Comparison of ENCODE assay signal across 8 cellular contexts in the genomic region with DNA sequence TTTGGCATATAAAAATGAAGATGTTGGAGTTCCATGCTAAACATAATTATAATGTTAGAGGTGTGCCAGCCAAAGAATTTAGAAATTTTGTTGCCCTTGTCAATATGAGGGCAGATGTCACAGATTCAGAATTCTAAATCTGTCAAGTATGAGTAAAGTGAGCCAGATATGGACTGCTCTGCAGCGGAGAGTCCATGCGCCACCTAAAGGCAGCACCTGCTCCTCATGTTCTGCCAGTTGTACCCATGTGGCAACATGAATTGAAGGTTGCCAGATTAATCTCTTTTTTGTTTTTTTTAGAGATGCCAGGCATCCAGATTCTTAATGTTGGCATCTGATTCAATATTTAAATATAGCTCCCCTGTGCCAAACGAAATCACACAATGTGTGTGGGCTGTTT.
A peak's percentile ranks its signal among the peaks of the same experiment; 100 is the strongest.
DNase-seq lines count a peak whose midpoint lies in the region; ATAC-seq and TF ChIP-seq lines count a peak whose summit lies in the region.

No MANE protein-coding gene starts in this region.

- no peak overlapping the region for H3K4me2 ChIP-seq in DOHH2 (ENCODE audit: low read length)

- H3K27me3 ChIP-seq in DOHH2 (ENCODE audit: control insufficient read depth, low read length): no peaks in the 10 kb centered on the region
- H3K27me3 ChIP-seq in liver (ENCODE audit: control insufficient read depth in 4 of 4, insufficient read depth in 4 of 4, low read length in 3 of 4): peaks cover 0 to 2% (median 0%) of the 10 kb centered on the region in 4 donors
- no peaks in the 10 kb centered on the region for H3K27me3 ChIP-seq in right atrium auricular region

- WGBS in liver: 41% methylated on average over 3 of the region's 3 CpGs

- no peaks in the 10 kb centered on the region for H3K4me1 ChIP-seq in DOHH2 (ENCODE audit: control insufficient read depth, low read length)
- H3K4me1 ChIP-seq in liver (ENCODE audit: control insufficient read depth in 4 of 4, insufficient read depth in 4 of 4, low read length in 3 of 4): no peaks in the 10 kb centered on the region
- H3K4me1 ChIP-seq in right atrium auricular region: no peaks in the 10 kb centered on the region

- TF ChIP-seq CTCF in DOHH2 (IDR thresholded peaks at IDR 0.05; ENCODE audit: low read depth, low read length, poor library complexity, severe bottlenecking) (peak; percentile 27), LNCAP (IDR thresholded peaks at IDR 0.05) (peak; percentile 59), liver (IDR thresholded peaks at IDR 0.05; ENCODE audit: low read depth, low read length, missing input control) (peak; percentile 23), right atrium auricular region (IDR thresholded peaks at IDR 0.05) (peak in 1 of 2 donors; percentile 45)

- H4K20me1 ChIP-seq in DOHH2 (ENCODE audit: control insufficient read depth, insufficient read depth, low read depth, low read length): no peaks in the 10 kb centered on the region

- H3F3A ChIP-seq in DOHH2 (ENCODE audit: control insufficient read depth, insufficient read depth): no peaks in the 10 kb centered on the region

- no peak for ATAC-seq in HG03378 (IDR thresholded peaks at IDR 0.05; ENCODE audit: unreplicated experiment)

- no peaks in the 10 kb centered on the region for H3K36me3 ChIP-seq in DOHH2 (ENCODE audit: control insufficient read depth, low read length)
- H3K36me3 ChIP-seq in liver (ENCODE audit: control insufficient read depth in 4 of 4, insufficient read depth in 3 of 4, low read depth in 1 of 4, low read length in 3 of 4): no peaks in the 10 kb centered on the region
- H3K36me3 ChIP-seq in right atrium auricular region: no peaks in the 10 kb centered on the region

- H3K9ac ChIP-seq in liver (ENCODE audit: low read depth in 1 of 2, low read length in 2 of 2): no peak overlapping the region

- H3K79me2 ChIP-seq in DOHH2 (ENCODE audit: control insufficient read depth, low read length): no peaks in the 10 kb centered on the region

- no peak overlapping the region for H3K4me3 ChIP-seq in DOHH2 (ENCODE audit: low read length)
- H3K4me3 ChIP-seq in liver (ENCODE audit: low read depth in 1 of 3, low read length in 3 of 3): no peak overlapping the region
- H3K4me3 ChIP-seq in right atrium auricular region: no peak overlapping the region

- no peaks in the 10 kb centered on the region for H3K9me3 ChIP-seq in DOHH2 (ENCODE audit: control insufficient read depth, insufficient read depth, low read length)
- H3K9me3 ChIP-seq in liver (ENCODE audit: control insufficient read depth in 4 of 4, low read length in 3 of 4): no peaks in the 10 kb centered on the region
- no peaks in the 10 kb centered on the region for H3K9me3 ChIP-seq in right atrium auricular region

- peak; percentile 16 to 37 for TF ChIP-seq RAD21 in liver (IDR thresholded peaks at IDR 0.05)

- no peaks in the 10 kb centered on the region for H3K9me2 ChIP-seq in DOHH2 (replicated peaks; ENCODE audit: control insufficient read depth, low read length)

- no peak overlapping the region for H3K27ac ChIP-seq in DOHH2 (ENCODE audit: low read depth, low read length)
- no peak overlapping the region for H3K27ac ChIP-seq in liver (ENCODE audit: low read depth in 1 of 2, low read length in 2 of 2)
- H3K27ac ChIP-seq in right atrium auricular region: no peak overlapping the region

- DNase-seq in RPMI8226 (peak; percentile 15), EL (no peak), right atrium auricular region (ENCODE audit: low spot score) (no peak), foreskin melanocyte (no peak)

TF ChIP-seq in liver, 16 proteins besides CTCF, POLR2A, EP300 and RAD21:
- TF ChIP-seq, protein P1, sequence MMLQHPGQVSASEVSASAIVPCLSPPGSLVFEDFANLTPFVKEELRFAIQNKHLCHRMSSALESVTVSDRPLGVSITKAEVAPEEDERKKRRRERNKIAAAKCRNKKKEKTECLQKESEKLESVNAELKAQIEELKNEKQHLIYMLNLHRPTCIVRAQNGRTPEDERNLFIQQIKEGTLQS (IDR thresholded peaks at IDR 0.05): no peak
- no peak for TF ChIP-seq SP1 (IDR thresholded peaks at IDR 0.05)
- TF ChIP-seq GABPA (IDR thresholded peaks at IDR 0.05 in 1 of 2, conservative IDR thresholded peaks at IDR 0.05 in 1 of 2): no peak
- TF ChIP-seq, protein P2, sequence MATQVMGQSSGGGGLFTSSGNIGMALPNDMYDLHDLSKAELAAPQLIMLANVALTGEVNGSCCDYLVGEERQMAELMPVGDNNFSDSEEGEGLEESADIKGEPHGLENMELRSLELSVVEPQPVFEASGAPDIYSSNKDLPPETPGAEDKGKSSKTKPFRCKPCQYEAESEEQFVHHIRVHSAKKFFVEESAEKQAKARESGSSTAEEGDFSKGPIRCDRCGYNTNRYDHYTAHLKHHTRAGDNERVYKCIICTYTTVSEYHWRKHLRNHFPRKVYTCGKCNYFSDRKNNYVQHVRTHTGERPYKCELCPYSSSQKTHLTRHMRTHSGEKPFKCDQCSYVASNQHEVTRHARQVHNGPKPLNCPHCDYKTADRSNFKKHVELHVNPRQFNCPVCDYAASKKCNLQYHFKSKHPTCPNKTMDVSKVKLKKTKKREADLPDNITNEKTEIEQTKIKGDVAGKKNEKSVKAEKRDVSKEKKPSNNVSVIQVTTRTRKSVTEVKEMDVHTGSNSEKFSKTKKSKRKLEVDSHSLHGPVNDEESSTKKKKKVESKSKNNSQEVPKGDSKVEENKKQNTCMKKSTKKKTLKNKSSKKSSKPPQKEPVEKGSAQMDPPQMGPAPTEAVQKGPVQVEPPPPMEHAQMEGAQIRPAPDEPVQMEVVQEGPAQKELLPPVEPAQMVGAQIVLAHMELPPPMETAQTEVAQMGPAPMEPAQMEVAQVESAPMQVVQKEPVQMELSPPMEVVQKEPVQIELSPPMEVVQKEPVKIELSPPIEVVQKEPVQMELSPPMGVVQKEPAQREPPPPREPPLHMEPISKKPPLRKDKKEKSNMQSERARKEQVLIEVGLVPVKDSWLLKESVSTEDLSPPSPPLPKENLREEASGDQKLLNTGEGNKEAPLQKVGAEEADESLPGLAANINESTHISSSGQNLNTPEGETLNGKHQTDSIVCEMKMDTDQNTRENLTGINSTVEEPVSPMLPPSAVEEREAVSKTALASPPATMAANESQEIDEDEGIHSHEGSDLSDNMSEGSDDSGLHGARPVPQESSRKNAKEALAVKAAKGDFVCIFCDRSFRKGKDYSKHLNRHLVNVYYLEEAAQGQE (IDR thresholded peaks at IDR 0.05): no peak
- no peak for TF ChIP-seq EGR1 (IDR thresholded peaks at IDR 0.05; ENCODE audit: low read depth in 2 of 2)
- TF ChIP-seq RXRA (IDR thresholded peaks at IDR 0.05): no peak
- TF ChIP-seq, protein P3, sequence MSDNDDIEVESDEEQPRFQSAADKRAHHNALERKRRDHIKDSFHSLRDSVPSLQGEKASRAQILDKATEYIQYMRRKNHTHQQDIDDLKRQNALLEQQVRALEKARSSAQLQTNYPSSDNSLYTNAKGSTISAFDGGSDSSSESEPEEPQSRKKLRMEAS (IDR thresholded peaks at IDR 0.05): no peak
- no peak for TF ChIP-seq HNF4G (IDR thresholded peaks at IDR 0.05)
- TF ChIP-seq, protein P4, sequence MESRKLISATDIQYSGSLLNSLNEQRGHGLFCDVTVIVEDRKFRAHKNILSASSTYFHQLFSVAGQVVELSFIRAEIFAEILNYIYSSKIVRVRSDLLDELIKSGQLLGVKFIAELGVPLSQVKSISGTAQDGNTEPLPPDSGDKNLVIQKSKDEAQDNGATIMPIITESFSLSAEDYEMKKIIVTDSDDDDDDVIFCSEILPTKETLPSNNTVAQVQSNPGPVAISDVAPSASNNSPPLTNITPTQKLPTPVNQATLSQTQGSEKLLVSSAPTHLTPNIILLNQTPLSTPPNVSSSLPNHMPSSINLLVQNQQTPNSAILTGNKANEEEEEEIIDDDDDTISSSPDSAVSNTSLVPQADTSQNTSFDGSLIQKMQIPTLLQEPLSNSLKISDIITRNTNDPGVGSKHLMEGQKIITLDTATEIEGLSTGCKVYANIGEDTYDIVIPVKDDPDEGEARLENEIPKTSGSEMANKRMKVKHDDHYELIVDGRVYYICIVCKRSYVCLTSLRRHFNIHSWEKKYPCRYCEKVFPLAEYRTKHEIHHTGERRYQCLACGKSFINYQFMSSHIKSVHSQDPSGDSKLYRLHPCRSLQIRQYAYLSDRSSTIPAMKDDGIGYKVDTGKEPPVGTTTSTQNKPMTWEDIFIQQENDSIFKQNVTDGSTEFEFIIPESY (IDR thresholded peaks at IDR 0.05): no peak
- TF ChIP-seq FOXA1 (IDR thresholded peaks at IDR 0.05): no peak
- TF ChIP-seq YY1 (IDR thresholded peaks at IDR 0.05): no peak
- no peak for TF ChIP-seq HNF4A (conservative IDR thresholded peaks at IDR 0.05)
- TF ChIP-seq JUND (IDR thresholded peaks at IDR 0.05): no peak
- no peak for TF ChIP-seq FOXA2 (IDR thresholded peaks at IDR 0.05)
